1 cellular context compared by ENCODE assay signal in the genomic region with DNA sequence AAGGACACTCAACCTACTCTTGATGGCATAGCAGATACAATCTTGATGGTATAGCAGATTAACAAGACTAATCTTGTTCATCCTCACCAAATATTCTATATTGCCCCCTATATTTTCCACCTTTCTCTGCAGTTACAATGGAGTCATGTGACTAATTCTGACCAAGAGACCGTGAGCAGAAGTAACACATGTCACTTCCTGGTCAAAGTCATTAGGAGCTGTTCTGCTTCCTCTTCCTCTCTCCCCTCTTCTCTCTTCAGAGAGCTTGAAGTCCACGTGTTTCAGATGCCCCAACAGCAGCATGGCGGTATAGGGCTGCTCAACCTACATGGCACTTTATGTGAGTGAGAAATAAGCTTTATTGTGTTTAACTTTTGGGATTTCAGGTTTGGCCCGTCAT.
TF ChIP-seq lines count a peak whose summit lies in the region.

No MANE protein-coding gene starts in this region.

TF ChIP-seq in GM23338, 12 proteins besides CTCF, POLR2A, EP300 and RAD21:
- TF ChIP-seq, protein P1, sequence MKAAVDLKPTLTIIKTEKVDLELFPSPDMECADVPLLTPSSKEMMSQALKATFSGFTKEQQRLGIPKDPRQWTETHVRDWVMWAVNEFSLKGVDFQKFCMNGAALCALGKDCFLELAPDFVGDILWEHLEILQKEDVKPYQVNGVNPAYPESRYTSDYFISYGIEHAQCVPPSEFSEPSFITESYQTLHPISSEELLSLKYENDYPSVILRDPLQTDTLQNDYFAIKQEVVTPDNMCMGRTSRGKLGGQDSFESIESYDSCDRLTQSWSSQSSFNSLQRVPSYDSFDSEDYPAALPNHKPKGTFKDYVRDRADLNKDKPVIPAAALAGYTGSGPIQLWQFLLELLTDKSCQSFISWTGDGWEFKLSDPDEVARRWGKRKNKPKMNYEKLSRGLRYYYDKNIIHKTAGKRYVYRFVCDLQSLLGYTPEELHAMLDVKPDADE (IDR thresholded peaks at IDR 0.05): no peak
- TF ChIP-seq EZH2 (IDR thresholded peaks at IDR 0.05; ENCODE audit: low read depth, unreplicated experiment) (no peak), ZNF331 (CRISPR knock-in tag; IDR thresholded peaks at IDR 0.05; ENCODE audit: low read depth) (no peak), STAT1 (IDR thresholded peaks at IDR 0.05; ENCODE audit: unreplicated experiment) (no peak), NANOG (IDR thresholded peaks at IDR 0.05; ENCODE audit: borderline replicate concordance) (no peak), ZNF114 (CRISPR knock-in tag; IDR thresholded peaks at IDR 0.05) (no peak), EZH2phosphoT487 (IDR thresholded peaks at IDR 0.05; ENCODE audit: unreplicated experiment) (no peak)
- TF ChIP-seq, protein P2, sequence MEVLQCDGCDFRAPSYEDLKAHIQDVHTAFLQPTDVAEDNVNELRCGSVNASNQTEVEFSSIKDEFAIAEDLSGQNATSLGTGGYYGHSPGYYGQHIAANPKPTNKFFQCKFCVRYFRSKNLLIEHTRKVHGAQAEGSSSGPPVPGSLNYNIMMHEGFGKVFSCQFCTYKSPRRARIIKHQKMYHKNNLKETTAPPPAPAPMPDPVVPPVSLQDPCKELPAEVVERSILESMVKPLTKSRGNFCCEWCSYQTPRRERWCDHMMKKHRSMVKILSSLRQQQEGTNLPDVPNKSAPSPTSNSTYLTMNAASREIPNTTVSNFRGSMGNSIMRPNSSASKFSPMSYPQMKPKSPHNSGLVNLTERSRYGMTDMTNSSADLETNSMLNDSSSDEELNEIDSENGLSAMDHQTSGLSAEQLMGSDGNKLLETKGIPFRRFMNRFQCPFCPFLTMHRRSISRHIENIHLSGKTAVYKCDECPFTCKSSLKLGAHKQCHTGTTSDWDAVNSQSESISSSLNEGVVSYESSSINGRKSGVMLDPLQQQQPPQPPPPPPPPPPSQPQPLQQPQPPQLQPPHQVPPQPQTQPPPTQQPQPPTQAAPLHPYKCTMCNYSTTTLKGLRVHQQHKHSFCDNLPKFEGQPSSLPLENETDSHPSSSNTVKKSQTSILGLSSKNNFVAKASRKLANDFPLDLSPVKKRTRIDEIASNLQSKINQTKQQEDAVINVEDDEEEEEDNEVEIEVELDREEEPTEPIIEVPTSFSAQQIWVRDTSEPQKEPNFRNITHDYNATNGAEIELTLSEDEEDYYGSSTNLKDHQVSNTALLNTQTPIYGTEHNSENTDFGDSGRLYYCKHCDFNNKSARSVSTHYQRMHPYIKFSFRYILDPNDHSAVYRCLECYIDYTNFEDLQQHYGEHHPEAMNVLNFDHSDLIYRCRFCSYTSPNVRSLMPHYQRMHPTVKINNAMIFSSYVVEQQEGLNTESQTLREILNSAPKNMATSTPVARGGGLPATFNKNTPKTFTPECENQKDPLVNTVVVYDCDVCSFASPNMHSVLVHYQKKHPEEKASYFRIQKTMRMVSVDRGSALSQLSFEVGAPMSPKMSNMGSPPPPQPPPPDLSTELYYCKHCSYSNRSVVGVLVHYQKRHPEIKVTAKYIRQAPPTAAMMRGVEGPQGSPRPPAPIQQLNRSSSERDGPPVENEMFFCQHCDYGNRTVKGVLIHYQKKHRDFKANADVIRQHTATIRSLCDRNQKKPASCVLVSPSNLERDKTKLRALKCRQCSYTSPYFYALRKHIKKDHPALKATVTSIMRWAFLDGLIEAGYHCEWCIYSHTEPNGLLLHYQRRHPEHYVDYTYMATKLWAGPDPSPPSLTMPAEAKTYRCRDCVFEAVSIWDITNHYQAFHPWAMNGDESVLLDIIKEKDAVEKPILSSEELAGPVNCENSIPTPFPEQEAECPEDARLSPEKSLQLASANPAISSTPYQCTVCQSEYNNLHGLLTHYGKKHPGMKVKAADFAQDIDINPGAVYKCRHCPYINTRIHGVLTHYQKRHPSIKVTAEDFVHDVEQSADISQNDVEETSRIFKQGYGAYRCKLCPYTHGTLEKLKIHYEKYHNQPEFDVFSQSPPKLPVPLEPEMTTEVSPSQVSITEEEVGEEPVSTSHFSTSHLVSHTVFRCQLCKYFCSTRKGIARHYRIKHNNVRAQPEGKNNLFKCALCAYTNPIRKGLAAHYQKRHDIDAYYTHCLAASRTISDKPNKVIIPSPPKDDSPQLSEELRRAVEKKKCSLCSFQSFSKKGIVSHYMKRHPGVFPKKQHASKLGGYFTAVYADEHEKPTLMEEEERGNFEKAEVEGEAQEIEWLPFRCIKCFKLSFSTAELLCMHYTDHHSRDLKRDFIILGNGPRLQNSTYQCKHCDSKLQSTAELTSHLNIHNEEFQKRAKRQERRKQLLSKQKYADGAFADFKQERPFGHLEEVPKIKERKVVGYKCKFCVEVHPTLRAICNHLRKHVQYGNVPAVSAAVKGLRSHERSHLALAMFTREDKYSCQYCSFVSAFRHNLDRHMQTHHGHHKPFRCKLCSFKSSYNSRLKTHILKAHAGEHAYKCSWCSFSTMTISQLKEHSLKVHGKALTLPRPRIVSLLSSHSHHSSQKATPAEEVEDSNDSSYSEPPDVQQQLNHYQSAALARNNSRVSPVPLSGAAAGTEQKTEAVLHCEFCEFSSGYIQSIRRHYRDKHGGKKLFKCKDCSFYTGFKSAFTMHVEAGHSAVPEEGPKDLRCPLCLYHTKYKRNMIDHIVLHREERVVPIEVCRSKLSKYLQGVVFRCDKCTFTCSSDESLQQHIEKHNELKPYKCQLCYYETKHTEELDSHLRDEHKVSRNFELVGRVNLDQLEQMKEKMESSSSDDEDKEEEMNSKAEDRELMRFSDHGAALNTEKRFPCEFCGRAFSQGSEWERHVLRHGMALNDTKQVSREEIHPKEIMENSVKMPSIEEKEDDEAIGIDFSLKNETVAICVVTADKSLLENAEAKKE (CRISPR knock-in tag; IDR thresholded peaks at IDR 0.05): no peak
